In the genomic region with DNA sequence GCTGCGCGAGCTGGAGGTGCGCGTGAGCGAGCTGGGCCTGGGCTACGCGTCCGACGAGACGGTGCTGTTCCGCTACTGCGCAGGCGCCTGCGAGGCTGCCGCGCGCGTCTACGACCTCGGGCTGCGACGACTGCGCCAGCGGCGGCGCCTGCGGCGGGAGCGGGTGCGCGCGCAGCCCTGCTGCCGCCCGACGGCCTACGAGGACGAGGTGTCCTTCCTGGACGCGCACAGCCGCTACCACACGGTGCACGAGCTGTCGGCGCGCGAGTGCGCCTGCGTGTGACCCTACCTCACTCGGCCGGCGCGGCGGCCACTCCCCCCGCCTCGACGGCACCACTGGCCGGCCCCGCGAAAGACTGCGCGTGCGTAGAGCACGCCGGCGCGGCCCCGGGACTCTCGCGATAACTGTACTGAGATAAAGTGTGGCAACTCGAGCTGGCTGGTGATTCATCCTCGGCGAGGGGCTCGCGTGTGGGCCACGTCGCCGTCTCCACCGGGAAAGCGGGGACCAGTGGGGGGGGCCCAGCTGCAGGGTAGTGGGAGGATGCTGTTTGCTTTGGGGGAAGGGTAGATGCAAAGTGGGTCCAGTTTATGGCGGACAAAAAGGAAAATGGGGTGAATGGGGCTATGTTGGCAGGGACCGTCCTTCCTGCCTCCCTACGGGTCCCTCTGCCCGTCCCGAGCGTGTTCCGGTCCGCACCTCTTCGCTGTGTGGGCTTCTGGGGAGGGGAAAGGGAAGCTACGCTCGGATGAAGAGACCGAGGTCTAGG, we compare ENCODE assay signal across 8 cellular contexts.
DNase-seq lines count a peak whose midpoint lies in the region; ATAC-seq and TF ChIP-seq lines count a peak whose summit lies in the region.

No MANE protein-coding gene starts in this region.

- peaks cover 14% of the 10 kb centered on the region for H3K4me1 ChIP-seq in KMS-11 (ENCODE audit: low read depth, poor library complexity, severe bottlenecking)
- peaks cover 21 to 23% of the 10 kb centered on the region in 2 experiments for H3K4me1 ChIP-seq in neutrophil (ENCODE audit: control insufficient read depth in 1 of 2, insufficient read depth in 1 of 2, low read depth in 1 of 2, low read length in 1 of 2)
- peaks cover 37% of the 10 kb centered on the region for H3K4me1 ChIP-seq in stomach smooth muscle (ENCODE audit: control insufficient read depth, insufficient read depth, low read length)

- H3K4me3 ChIP-seq in KMS-11 (IDR thresholded peaks at IDR 0.05; ENCODE audit: insufficient read depth, low read depth, low read length) (no peak overlapping the region), neutrophil (ENCODE audit: low read depth in 1 of 2, low read length in 1 of 2) (peak overlapping the region; percentile 73 to 83), stomach smooth muscle (ENCODE audit: low read length in 2 of 2) (peak overlapping the region; percentile 74 to 76)

- H3K79me2 ChIP-seq in KMS-11 (ENCODE audit: insufficient read depth, low read depth), result no peaks in the 10 kb centered on the region

- H3K9ac ChIP-seq in KMS-11 (peak overlapping the region; percentile 64), stomach smooth muscle (ENCODE audit: low read length in 2 of 2) (peak overlapping the region; percentile 90 to 91)

- no peaks in the 10 kb centered on the region for H4K20me1 ChIP-seq in KMS-11 (ENCODE audit: insufficient read depth)

- H3K27me3 ChIP-seq in KMS-11 (ENCODE audit: insufficient read depth, low read depth), result no peaks in the 10 kb centered on the region
- H3K27me3 ChIP-seq in neutrophil, result peaks cover 37% of the 10 kb centered on the region
- H3K27me3 ChIP-seq in stomach smooth muscle (ENCODE audit: control insufficient read depth in 1 of 2, insufficient read depth in 2 of 2, low read length in 2 of 2), result no peaks in the 10 kb centered on the region

- H3K4me2 ChIP-seq in KMS-11, result peak overlapping the region; percentile 93

- peak; percentile 93 for DNase-seq in DMS79 treated with DMSO at 0.1 percent for 48 hours (lab: John Stamatoyannopoulos, UW)
- DNase-seq in RWPE1 (ENCODE audit: low spot score), result peak; percentile 98
- peak; percentile 88 for DNase-seq in activated gamma-delta T cell (lab: John Stamatoyannopoulos, UW)
- peak; percentile 99 for DNase-seq in germinal center (ENCODE audit: low spot score)

- peak overlapping the region; percentile 85 for H2AFZ ChIP-seq in KMS-11 (ENCODE audit: low read depth)

- CTCF ChIA-PET in RWPE1 (lab: Yijun Ruan, JAX), result interaction anchor here (0.5 to 1.5 kb wide), 5 partner anchors 17 to 1513 kb away, joined by 3 to 11 read pairs (median 4); no protein-coding TSS in a partner anchor

- H3K27ac ChIP-seq in KMS-11 (peak overlapping the region; percentile 67), RWPE1 (peak overlapping the region; percentile 89), neutrophil (peak overlapping the region; percentile 83), stomach smooth muscle (ENCODE audit: low read length) (peak overlapping the region; percentile 95)

- H3K9me3 ChIP-seq in neutrophil (no peaks in the 10 kb centered on the region), stomach smooth muscle (ENCODE audit: control insufficient read depth in 2 of 2, low read length in 2 of 2) (no peaks in the 10 kb centered on the region)

- no peaks in the 10 kb centered on the region for H3K36me3 ChIP-seq in KMS-11 (ENCODE audit: insufficient read depth)
- H3K36me3 ChIP-seq in neutrophil, result no peaks in the 10 kb centered on the region
- no peaks in the 10 kb centered on the region for H3K36me3 ChIP-seq in stomach smooth muscle (ENCODE audit: control insufficient read depth in 2 of 2, insufficient read depth in 2 of 2, low read length in 2 of 2)

- ATAC-seq in GM21786 (IDR thresholded peaks at IDR 0.05; ENCODE audit: unreplicated experiment), result peak; percentile 66

- TF ChIP-seq CTCF in KMS-11 (conservative IDR thresholded peaks at IDR 0.05; ENCODE audit: low read depth, low read length) (no peak), RWPE1 (conservative IDR thresholded peaks at IDR 0.05; ENCODE audit: low read depth) (no peak), neutrophil (IDR thresholded peaks at IDR 0.05) (no peak)

- POLR2A ChIA-PET in RWPE1 (lab: Yijun Ruan, JAX; ENCODE audit: low non-redundant PET), result interaction anchor here (0.5 to 1.9 kb wide), 7 partner anchors 13 to 112 kb away, joined by 3 to 14 read pairs (median 3); a partner anchor contains a TSS
